Comparison of ENCODE assay signal across 1 cellular context in the genomic region with DNA sequence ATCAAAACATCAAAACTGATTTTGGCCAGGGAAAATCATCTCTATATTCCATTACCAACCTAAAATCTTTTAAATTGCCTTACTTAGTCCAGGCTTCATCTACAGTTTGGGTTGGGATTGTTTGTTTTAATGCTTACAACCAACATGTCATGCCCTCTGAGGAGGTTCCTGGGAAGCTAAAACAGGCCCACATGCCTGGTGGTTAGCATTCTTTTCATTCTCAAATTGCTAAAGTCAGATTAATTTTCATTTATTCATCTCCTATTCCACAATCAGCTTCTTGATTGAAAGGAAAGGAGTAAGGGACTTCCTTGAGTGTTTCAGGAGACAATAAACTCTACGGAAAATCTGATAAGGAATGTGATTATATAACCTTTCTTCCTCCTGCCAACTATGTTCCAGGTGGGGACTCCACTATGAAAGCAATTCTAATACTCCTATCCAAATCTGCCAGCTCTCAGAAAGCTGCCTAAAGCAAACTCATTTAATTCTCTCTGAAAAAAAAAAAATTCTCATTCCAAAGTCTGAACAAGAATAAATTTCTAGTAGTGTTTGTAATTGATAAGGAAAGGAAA.
TF ChIP-seq lines count a peak whose summit lies in the region.

No MANE protein-coding gene starts in this region.

TF ChIP-seq in GM23338, 12 proteins besides CTCF, POLR2A, EP300 and RAD21 (continued from another document):
- TF ChIP-seq, protein P1, sequence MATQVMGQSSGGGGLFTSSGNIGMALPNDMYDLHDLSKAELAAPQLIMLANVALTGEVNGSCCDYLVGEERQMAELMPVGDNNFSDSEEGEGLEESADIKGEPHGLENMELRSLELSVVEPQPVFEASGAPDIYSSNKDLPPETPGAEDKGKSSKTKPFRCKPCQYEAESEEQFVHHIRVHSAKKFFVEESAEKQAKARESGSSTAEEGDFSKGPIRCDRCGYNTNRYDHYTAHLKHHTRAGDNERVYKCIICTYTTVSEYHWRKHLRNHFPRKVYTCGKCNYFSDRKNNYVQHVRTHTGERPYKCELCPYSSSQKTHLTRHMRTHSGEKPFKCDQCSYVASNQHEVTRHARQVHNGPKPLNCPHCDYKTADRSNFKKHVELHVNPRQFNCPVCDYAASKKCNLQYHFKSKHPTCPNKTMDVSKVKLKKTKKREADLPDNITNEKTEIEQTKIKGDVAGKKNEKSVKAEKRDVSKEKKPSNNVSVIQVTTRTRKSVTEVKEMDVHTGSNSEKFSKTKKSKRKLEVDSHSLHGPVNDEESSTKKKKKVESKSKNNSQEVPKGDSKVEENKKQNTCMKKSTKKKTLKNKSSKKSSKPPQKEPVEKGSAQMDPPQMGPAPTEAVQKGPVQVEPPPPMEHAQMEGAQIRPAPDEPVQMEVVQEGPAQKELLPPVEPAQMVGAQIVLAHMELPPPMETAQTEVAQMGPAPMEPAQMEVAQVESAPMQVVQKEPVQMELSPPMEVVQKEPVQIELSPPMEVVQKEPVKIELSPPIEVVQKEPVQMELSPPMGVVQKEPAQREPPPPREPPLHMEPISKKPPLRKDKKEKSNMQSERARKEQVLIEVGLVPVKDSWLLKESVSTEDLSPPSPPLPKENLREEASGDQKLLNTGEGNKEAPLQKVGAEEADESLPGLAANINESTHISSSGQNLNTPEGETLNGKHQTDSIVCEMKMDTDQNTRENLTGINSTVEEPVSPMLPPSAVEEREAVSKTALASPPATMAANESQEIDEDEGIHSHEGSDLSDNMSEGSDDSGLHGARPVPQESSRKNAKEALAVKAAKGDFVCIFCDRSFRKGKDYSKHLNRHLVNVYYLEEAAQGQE (IDR thresholded peaks at IDR 0.05; ENCODE audit: unreplicated experiment), result no peak
- TF ChIP-seq JUNB (IDR thresholded peaks at IDR 0.05; ENCODE audit: unreplicated experiment) (no peak), STAT1 (IDR thresholded peaks at IDR 0.05; ENCODE audit: unreplicated experiment) (no peak), NANOG (IDR thresholded peaks at IDR 0.05; ENCODE audit: borderline replicate concordance) (no peak), ZNF462 (CRISPR knock-in tag; IDR thresholded peaks at IDR 0.05) (no peak), ZNF331 (CRISPR knock-in tag; IDR thresholded peaks at IDR 0.05; ENCODE audit: low read depth) (no peak), EZH2 (IDR thresholded peaks at IDR 0.05; ENCODE audit: low read depth, unreplicated experiment) (no peak), EZH2phosphoT487 (IDR thresholded peaks at IDR 0.05; ENCODE audit: unreplicated experiment) (no peak)
